10 cellular contexts compared by ENCODE assay signal in genomic region chr11:67273260-67273990, GRCh38. TPM values are rescaled to one million over a fixed set of nuclear protein-coding genes. Genes with fewer than 3 reads are reported as not detected.
DNase-seq lines count a peak whose midpoint lies in the region; ATAC-seq and TF ChIP-seq lines count a peak whose summit lies in the region.
"Had no signal": no experiment of that assay in that cellular context is flagged by ENCODE, and none has a peak within 500 bp of the region (broad histone marks: within the 10 kb centered on the region; RNA-seq: fewer than 3 reads in every experiment).

No MANE protein-coding gene starts in this region.

- H3K27me3 Mint-ChIP-seq in activated T-cell treated with anti-CD3 and anti-CD28 coated beads, Interleukin-2, amount 50 U/mL, for 24 hours, result no peaks in the 10 kb centered on the region
- H3K27me3 Mint-ChIP-seq in activated naive CD8-positive, alpha-beta T cell treated with anti-CD3 and anti-CD28 coated beads, Interleukin-2, amount 10 ng/mL, durations not matched to agents 7 days and 5 days, result no peaks in the 10 kb centered on the region

- peak overlapping the region; percentile 27 for H4K8ac ChIP-seq in mesenchymal stem cell (ENCODE audit: low read length)

- peak overlapping the region; percentile 99 for H3K27ac Mint-ChIP-seq in activated T-cell treated with anti-CD3 and anti-CD28 coated beads, Interleukin-2, amount 50 U/mL, for 24 hours
- H3K27ac Mint-ChIP-seq in activated naive CD8-positive, alpha-beta T cell treated with anti-CD3 and anti-CD28 coated beads, Interleukin-2, amount 10 ng/mL, durations not matched to agents 7 days and 5 days, result peak overlapping the region; percentile 96

- peak overlapping the region; percentile 22 for H3K9ac ChIP-seq in mesenchymal stem cell (ENCODE audit: low read length)

- peaks cover 7 to 67% of the 10 kb centered on the region in 2 experiments for H3K36me3 ChIP-seq in mesenchymal stem cell (ENCODE audit: control insufficient read depth in 1 of 2, insufficient read depth in 2 of 2, low read depth in 1 of 2, low read length in 2 of 2)
- H3K36me3 ChIP-seq in upper lobe of left lung, result peaks cover 0 to 17% (median 4%) of the 10 kb centered on the region in 4 donors

- POLR2A ChIA-PET in activated naive CD8-positive, alpha-beta T cell treated with anti-CD3 and anti-CD28 coated beads, Interleukin-2, amount 10 ng/mL, durations not matched to agents 7 days and 5 days (lab: Charles Lee), result interaction anchor here (0.7 to 7.8 kb wide), 5 partner anchors 15 to 131 kb away, joined by 4 to 190 read pairs (median 5); partner anchors contain the start of genes ANKRD13D and SSH3

- no peak for TF ChIP-seq CTCF in upper lobe of left lung (IDR thresholded peaks at IDR 0.05)

- H2AK5ac ChIP-seq in mesenchymal stem cell (ENCODE audit: low read length, severe bottlenecking), result no peak overlapping the region

- no peaks in the 10 kb centered on the region for H3K9me3 Mint-ChIP-seq in activated T-cell treated with anti-CD3 and anti-CD28 coated beads, Interleukin-2, amount 50 U/mL, for 24 hours
- no peaks in the 10 kb centered on the region for H3K9me3 Mint-ChIP-seq in activated naive CD8-positive, alpha-beta T cell treated with anti-CD3 and anti-CD28 coated beads, Interleukin-2, amount 10 ng/mL, durations not matched to agents 7 days and 5 days
- H3K9me3 Mint-ChIP-seq: neural crest cell had no signal

- H3K9me3 ChIP-seq in mesenchymal stem cell (ENCODE audit: control insufficient read depth, low read length) (no peaks in the 10 kb centered on the region), upper lobe of left lung (no peaks in the 10 kb centered on the region)

- no peak for TF ChIP-seq EP300 in upper lobe of left lung (IDR thresholded peaks at IDR 0.05)

- peak overlapping the region; percentile 60 for H2BK15ac ChIP-seq in mesenchymal stem cell (ENCODE audit: low read depth, poor library complexity, severe bottlenecking)

- H3K18ac ChIP-seq in mesenchymal stem cell (ENCODE audit: low read depth in 1 of 2, low read length in 2 of 2), result peak overlapping the region; percentile 67 to 73

- peaks cover 99% of the 10 kb centered on the region for H3K36me3 Mint-ChIP-seq in activated T-cell treated with anti-CD3 and anti-CD28 coated beads, Interleukin-2, amount 50 U/mL, for 24 hours (ENCODE audit: low read depth)
- peaks cover 27% of the 10 kb centered on the region for H3K36me3 Mint-ChIP-seq in activated naive CD8-positive, alpha-beta T cell treated with anti-CD3 and anti-CD28 coated beads, Interleukin-2, amount 10 ng/mL, durations not matched to agents 7 days and 5 days

- H3K4me2 ChIP-seq in mesenchymal stem cell (ENCODE audit: low read length, poor library complexity, severe bottlenecking), result no peak overlapping the region

- peaks cover 65% of the 10 kb centered on the region for H3K4me1 ChIP-seq in mesenchymal stem cell (ENCODE audit: control insufficient read depth, insufficient read depth, low read depth, low read length)
- H3K4me1 ChIP-seq in upper lobe of left lung, result peaks cover 98 to 100% (median 100%) of the 10 kb centered on the region in 4 donors

- peak overlapping the region; percentile 62 for H4K91ac ChIP-seq in mesenchymal stem cell (ENCODE audit: low read length)

- peaks cover 32% of the 10 kb centered on the region for H3K79me1 ChIP-seq in mesenchymal stem cell (replicated peaks; ENCODE audit: low read length, poor library complexity, severe bottlenecking)

- H3K4me3 ChIP-seq in mesenchymal stem cell (ENCODE audit: insufficient read depth in 1 of 2, low read depth in 1 of 2, low read length in 2 of 2) (no peak overlapping the region), upper lobe of left lung (no peak overlapping the region)

- H3K23ac ChIP-seq in mesenchymal stem cell (ENCODE audit: low read length in 2 of 2), result peak overlapping the region in 1 of 2 experiments; percentile 34

- H3K27me3 ChIP-seq in mesenchymal stem cell (ENCODE audit: control insufficient read depth in 1 of 2, insufficient read depth in 1 of 2, low read length in 2 of 2) (no peaks in the 10 kb centered on the region), upper lobe of left lung (no peaks in the 10 kb centered on the region)

- peak overlapping the region; percentile 95 for H3K4me3 Mint-ChIP-seq in activated T-cell treated with anti-CD3 and anti-CD28 coated beads, Interleukin-2, amount 50 U/mL, for 24 hours
- peak overlapping the region; percentile 96 for H3K4me3 Mint-ChIP-seq in activated naive CD8-positive, alpha-beta T cell treated with anti-CD3 and anti-CD28 coated beads, Interleukin-2, amount 10 ng/mL, durations not matched to agents 7 days and 5 days
- H3K4me3 Mint-ChIP-seq: neural crest cell had no signal

- H3K4me1 Mint-ChIP-seq in activated T-cell treated with anti-CD3 and anti-CD28 coated beads, Interleukin-2, amount 50 U/mL, for 24 hours (ENCODE audit: low read depth), result peaks cover 99% of the 10 kb centered on the region
- H3K4me1 Mint-ChIP-seq in activated naive CD8-positive, alpha-beta T cell treated with anti-CD3 and anti-CD28 coated beads, Interleukin-2, amount 10 ng/mL, durations not matched to agents 7 days and 5 days, result peaks cover 67% of the 10 kb centered on the region

- TF ChIP-seq POLR2A in upper lobe of left lung (IDR thresholded peaks at IDR 0.05), result no peak

- peak; percentile 55 for DNase-seq in activated T-cell treated with anti-CD3 and anti-CD28 coated beads, Interleukin-2, amount 50 U/mL, for 24 hours
- DNase-seq in activated T-cell treated with anti-CD3 and anti-CD28 coated beads for 4 hours, result no peak
- DNase-seq in activated naive CD8-positive, alpha-beta T cell treated with anti-CD3 and anti-CD28 coated beads, Interleukin-2, amount 10 ng/mL, durations not matched to agents 7 days and 5 days, result peak; percentile 36
- DNase-seq in mesenchymal stem cell, result no peak
- DNase-seq in upper lobe of left lung, result peak in 1 of 2 donors; percentile 68
- no peak for DNase-seq in CD1c-positive myeloid dendritic cell (ENCODE audit: extremely low spot score)
- no peak for DNase-seq in AG08395 (ENCODE audit: low spot score)
- DNase-seq: NCI-H1694 treated with DMSO at 0.1 percent for 48 hours had no signal

- H3K14ac ChIP-seq in mesenchymal stem cell (ENCODE audit: low read length in 2 of 2), result peak overlapping the region in 1 of 2 experiments; percentile 45

- H2BK120ac ChIP-seq in mesenchymal stem cell (ENCODE audit: low read depth, low read length), result no peak overlapping the region

- WGBS in mesenchymal stem cell, result 67% methylated on average over 14 of the region's 14 CpGs
- 22 to 45% methylated on average over 11 to 14 of the region's 14 CpGs for WGBS in upper lobe of left lung, 2 donors

- no peak overlapping the region for H2BK5ac ChIP-seq in mesenchymal stem cell (ENCODE audit: low read depth, low read length, poor library complexity, severe bottlenecking)

- H2AFZ ChIP-seq in mesenchymal stem cell (ENCODE audit: low read depth, low read length), result no peak overlapping the region

- no peak for ATAC-seq in activated naive CD8-positive, alpha-beta T cell treated with anti-CD3 and anti-CD28 coated beads, Interleukin-2, amount 10 ng/mL, durations not matched to agents 7 days and 5 days (ENCODE audit: low read depth)
- ATAC-seq in upper lobe of left lung (ENCODE audit: low FRiP score in 2 of 2) (no peak), HG02970 (IDR thresholded peaks at IDR 0.05; ENCODE audit: low FRiP score, unreplicated experiment) (no peak)

- peak overlapping the region in 1 of 2 experiments; percentile 73 for H3K4ac ChIP-seq in mesenchymal stem cell (ENCODE audit: low read depth in 1 of 2, low read length in 2 of 2)

- H3K27ac ChIP-seq in mesenchymal stem cell (ENCODE audit: low read length, poor library complexity, severe bottlenecking) (no peak overlapping the region), upper lobe of left lung (peak overlapping the region; percentile 80 to 99 (median 94))

- H2BK12ac ChIP-seq in mesenchymal stem cell (ENCODE audit: low read length in 2 of 2), result peak overlapping the region in 1 of 2 experiments; percentile 65

RNA-seq across cellular contexts. Expression of gene GRK2, which starts 7.2 kb away (rescaled TPM):
- total RNA-seq in activated naive CD8-positive, alpha-beta T cell treated with anti-CD3 and anti-CD28 coated beads, Interleukin-2, amount 10 ng/mL, durations not matched to agents 7 days and 5 days, result 100 to 1,000 TPM; 325 to 341 TPM
- polyA plus RNA-seq in mesenchymal stem cell (2013, experiment 1 of 2), result 26.9 TPM
- 25.8 TPM for polyA plus RNA-seq in mesenchymal stem cell (2013, experiment 2 of 2)
- 100 to 1,000 TPM in 4 of 6 donors, 10 to 100 TPM in 2; 76.9 to 232 (median 117) TPM for total RNA-seq in upper lobe of left lung

RNA-seq across cellular contexts. Expression of gene ANKRD13D, which starts 15.7 kb away (rescaled TPM):
- 100 to 1,000 TPM; 185 to 207 TPM for total RNA-seq in activated naive CD8-positive, alpha-beta T cell treated with anti-CD3 and anti-CD28 coated beads, Interleukin-2, amount 10 ng/mL, durations not matched to agents 7 days and 5 days
- 27.5 TPM for polyA plus RNA-seq in mesenchymal stem cell (2013, experiment 1 of 2)
- 27.7 TPM for polyA plus RNA-seq in mesenchymal stem cell (2013, experiment 2 of 2)
- 100 to 1,000 TPM in 2 of 6 donors, 10 to 100 TPM in 4; 47.4 to 221 (median 78.3) TPM for total RNA-seq in upper lobe of left lung

RNA-seq across cellular contexts. Expression of gene SSH3, which starts 29.9 kb away (rescaled TPM):
- 10 to 100 TPM; 24.6 to 27.0 TPM for total RNA-seq in activated naive CD8-positive, alpha-beta T cell treated with anti-CD3 and anti-CD28 coated beads, Interleukin-2, amount 10 ng/mL, durations not matched to agents 7 days and 5 days
- polyA plus RNA-seq in mesenchymal stem cell (2013, experiment 1 of 2), result 71.0 TPM
- 71.6 TPM for polyA plus RNA-seq in mesenchymal stem cell (2013, experiment 2 of 2)
- total RNA-seq in upper lobe of left lung, result 10 to 100 TPM; 35.9 to 99.2 (median 53.8) TPM

Comparison
In these comparisons a context has a peak if more than half of its experiments do, and no peak if none do; other contexts are left out.
1. DNase-seq: peak in activated T-cell treated with anti-CD3 and anti-CD28 coated beads, Interleukin-2, amount 50 U/mL, for 24 hours (single experiment) and activated naive CD8-positive, alpha-beta T cell treated with anti-CD3 and anti-CD28 coated beads, Interleukin-2, amount 10 ng/mL, durations not matched to agents 7 days and 5 days (single experiment); none in activated T-cell treated with anti-CD3 and anti-CD28 coated beads for 4 hours (single experiment), mesenchymal stem cell (single experiment), CD1c-positive myeloid dendritic cell (single experiment) and AG08395 (single experiment).